ENCODE assay signal across 13 cellular contexts in genomic region chr13:100363351-100363750, GRCh38.
DNase-seq lines count a peak whose midpoint lies in the region; ATAC-seq, FAIRE-seq and TF ChIP-seq lines count a peak whose summit lies in the region.
"Had no signal": no experiment of that assay in that cellular context is flagged by ENCODE, and none has a peak within 500 bp of the region (broad histone marks: within the 10 kb centered on the region; RNA-seq: fewer than 3 reads in every experiment).

No MANE protein-coding gene starts in this region.

- H3K36me3 ChIP-seq in endodermal cell (ENCODE audit: control insufficient read depth, insufficient read depth, low read length) (peaks cover 8% of the 10 kb centered on the region), osteoblast (ENCODE audit: insufficient read depth, low read length) (no peaks in the 10 kb centered on the region), Caco-2 (ENCODE audit: control insufficient read depth, insufficient read depth, low read length) (no peaks in the 10 kb centered on the region)
- H3K36me3 ChIP-seq: adrenal gland had no signal

- H3K27ac ChIP-seq in endodermal cell (ENCODE audit: low read depth, low read length), result peak overlapping the region; percentile 86
- H3K27ac ChIP-seq in osteoblast (ENCODE audit: low read depth, low read length), result peak overlapping the region; percentile 82
- H3K27ac ChIP-seq: psoas muscle had no signal

- H2AFZ ChIP-seq in osteoblast (ENCODE audit: low read length), result no peak overlapping the region

- H3K9me3 ChIP-seq in endodermal cell (ENCODE audit: control insufficient read depth, low read length) (no peaks in the 10 kb centered on the region), osteoblast (ENCODE audit: low read depth, low read length) (no peaks in the 10 kb centered on the region), Caco-2 (no peaks in the 10 kb centered on the region)
- H3K9me3 ChIP-seq: adrenal gland, psoas muscle had no signal

- H3K9me3 Mint-ChIP-seq in endodermal cell (no peaks in the 10 kb centered on the region), Caco-2 (ENCODE audit: unreplicated experiment) (no peaks in the 10 kb centered on the region)
- H3K9me3 Mint-ChIP-seq: activated B cell treated with CpG ODN at 0.5 μM for 24 hours had no signal

- H3K27ac Mint-ChIP-seq in endodermal cell (no peak overlapping the region), Caco-2 (ENCODE audit: unreplicated experiment) (no peak overlapping the region)
- H3K27ac Mint-ChIP-seq: activated B cell treated with CpG ODN at 0.5 μM for 24 hours had no signal

- POLR2A ChIA-PET in Caco-2 (lab: Charles Lee), result no interaction called here

- H3K9ac ChIP-seq in endodermal cell (ENCODE audit: extremely low read depth, low read length, poor library complexity, severe bottlenecking), result no peak overlapping the region

- no peak for DNase-seq in D721Med (ENCODE audit: insufficient read length, low spot score)
- DNase-seq in NCI-H748 (lab: John Stamatoyannopoulos, UW; ENCODE audit: unreplicated experiment), result peak; percentile 47
- no peak for DNase-seq in endodermal cell
- DNase-seq in osteoblast (ENCODE audit: insufficient read length, low spot score, missing footprints), result no peak
- no peak for DNase-seq in Right ventricle myocardium inferior (ENCODE audit: missing footprints)
- DNase-seq in HuH-7 (ENCODE audit: low spot score), result no peak
- no peak for DNase-seq in stimulated activated CD4-positive, alpha-beta T cell treated with anti-CD3 and anti-CD28 coated beads, Interleukin-4, amount 100 ng/mL, for 4 hours
- DNase-seq in Caco-2, result no peak
- DNase-seq: activated B cell treated with CpG ODN at 0.5 μM for 24 hours, adrenal gland, mesendoderm, NCI-H1048, psoas muscle had no signal

- H3K27me3 Mint-ChIP-seq in endodermal cell (ENCODE audit: insufficient read depth), result no peaks in the 10 kb centered on the region
- no peaks in the 10 kb centered on the region for H3K27me3 Mint-ChIP-seq in Caco-2 (ENCODE audit: insufficient read depth, unreplicated experiment)
- H3K27me3 Mint-ChIP-seq: activated B cell treated with CpG ODN at 0.5 μM for 24 hours had no signal

- H3K4me3 Mint-ChIP-seq in endodermal cell (no peak overlapping the region), Caco-2 (ENCODE audit: unreplicated experiment) (no peak overlapping the region)
- H3K4me3 Mint-ChIP-seq: activated B cell treated with CpG ODN at 0.5 μM for 24 hours had no signal

- 60 to 64% methylated on average over 1 to 3 of the region's 3 CpGs for WGBS in endodermal cell (ENCODE audit: insufficient coverage in 1 of 2, insufficient read length in 1 of 2), 2 experiments

- H3K4me3 ChIP-seq in endodermal cell (ENCODE audit: low read length) (no peak overlapping the region), osteoblast (ENCODE audit: insufficient read depth, low read length) (no peak overlapping the region), Caco-2 (ENCODE audit: low read depth, low read length) (no peak overlapping the region)
- H3K4me3 ChIP-seq: adrenal gland, psoas muscle had no signal

- CTCF ChIA-PET in Caco-2 (lab: Charles Lee), result no interaction called here

- no peaks in the 10 kb centered on the region for H3K79me2 ChIP-seq in osteoblast (ENCODE audit: insufficient read depth, low read length)

- no peak for ATAC-seq in Right ventricle myocardium inferior
- ATAC-seq: psoas muscle had no signal

- H3K4me1 Mint-ChIP-seq in endodermal cell (peaks cover 2% of the 10 kb centered on the region), Caco-2 (ENCODE audit: low read depth, unreplicated experiment) (no peaks in the 10 kb centered on the region)
- H3K4me1 Mint-ChIP-seq: activated B cell treated with CpG ODN at 0.5 μM for 24 hours had no signal

- H4K20me1 ChIP-seq in osteoblast (ENCODE audit: insufficient read depth, low read length), result no peaks in the 10 kb centered on the region

- peak overlapping the region; percentile 62 for H3K4me2 ChIP-seq in osteoblast (ENCODE audit: insufficient read depth, low read length)

- peaks cover 12% of the 10 kb centered on the region for H3K36me3 Mint-ChIP-seq in endodermal cell (ENCODE audit: low read depth)
- peaks cover 5% of the 10 kb centered on the region for H3K36me3 Mint-ChIP-seq in Caco-2 (ENCODE audit: insufficient read depth, unreplicated experiment)

- TF ChIP-seq CTCF in D721Med (IDR thresholded peaks at IDR 0.05; ENCODE audit: insufficient read depth, missing control alignments), result no peak
- TF ChIP-seq CTCF in endodermal cell (conservative IDR thresholded peaks at IDR 0.05), result no peak
- TF ChIP-seq CTCF in osteoblast (IDR thresholded peaks at IDR 0.05; ENCODE audit: extremely low read depth, low read depth, low read length), result no peak
- TF ChIP-seq CTCF in Caco-2 (IDR thresholded peaks at IDR 0.05; ENCODE audit: insufficient read depth in 1 of 2, low read depth in 1 of 2, low read length in 1 of 2, severe bottlenecking in 1 of 2, unreplicated experiment in 1 of 2), result no peak

- BruUV-seq in Caco-2 (replicated peaks; lab: Mats Ljungman, UMichigan), result no TSS peak

- peak; percentile 29 for FAIRE-seq in D721Med (lab: Jason Lieb, UNC)

- H3K4me1 ChIP-seq in endodermal cell (ENCODE audit: control insufficient read depth, insufficient read depth, low read length), result no peaks in the 10 kb centered on the region
- peaks cover 35% of the 10 kb centered on the region for H3K4me1 ChIP-seq in osteoblast (ENCODE audit: insufficient read depth, low read length)
- no peaks in the 10 kb centered on the region for H3K4me1 ChIP-seq in Caco-2
- H3K4me1 ChIP-seq: psoas muscle had no signal

- H3K27me3 ChIP-seq in endodermal cell (ENCODE audit: control insufficient read depth, insufficient read depth, low read length, poor library complexity, severe bottlenecking) (no peaks in the 10 kb centered on the region), osteoblast (ENCODE audit: insufficient read depth, low read length) (no peaks in the 10 kb centered on the region), Caco-2 (replicated peaks; ENCODE audit: control insufficient read depth, insufficient read depth, low read length) (no peaks in the 10 kb centered on the region)
- H3K27me3 ChIP-seq: adrenal gland had no signal

- intact Hi-C loops in Right ventricle myocardium inferior (cut with DNase I) (no loop called here), Caco-2 (cut with micrococcal nuclease; ENCODE audit: unreplicated experiment) (no loop called here)
